18 cellular contexts compared by ENCODE assay signal in the genomic region with DNA sequence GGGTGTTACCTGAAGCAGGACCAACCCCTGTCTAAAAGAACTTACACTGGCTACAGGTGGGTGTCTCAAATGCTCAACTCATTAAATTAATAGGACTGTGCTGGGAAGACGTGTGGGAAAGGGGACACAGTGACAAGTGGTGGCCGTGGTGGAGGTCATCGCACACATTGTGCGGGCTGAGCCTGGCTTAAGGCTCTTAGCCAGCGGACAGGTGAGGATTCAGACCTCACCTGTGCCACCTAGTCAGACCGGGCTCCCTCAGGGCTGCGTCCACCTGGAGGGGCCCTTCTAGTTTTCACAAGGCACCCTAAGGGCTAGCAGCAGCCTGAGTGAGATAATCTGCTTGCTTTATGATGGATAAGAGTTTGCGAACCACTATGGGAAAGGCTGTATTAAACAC.
DNase-seq lines count a peak whose midpoint lies in the region; ATAC-seq and TF ChIP-seq lines count a peak whose summit lies in the region.
"Had no signal": no experiment of that assay in that cellular context is flagged by ENCODE, and none has a peak within 500 bp of the region (broad histone marks: within the 10 kb centered on the region; RNA-seq: fewer than 3 reads in every experiment).

No MANE protein-coding gene starts in this region.

- H3K4me3 ChIP-seq in spleen, result no peak overlapping the region
- H3K4me3 ChIP-seq in sigmoid colon, result no peak overlapping the region
- H3K4me3 ChIP-seq: BLaER1 treated with 17β-estradiol and CSF1 and Interleukin-3, amounts not matched to agents 10 nM and 100 nM; GM12878; HAP-1 had no signal

- H3K9me3 ChIP-seq in spleen (no peaks in the 10 kb centered on the region), sigmoid colon (no peaks in the 10 kb centered on the region)
- H3K9me3 ChIP-seq: BLaER1 treated with 17β-estradiol and CSF1 and Interleukin-3, amounts not matched to agents 10 nM and 100 nM; HAP-1 had no signal

- no peak for TF ChIP-seq POLR2A in spleen (IDR thresholded peaks at IDR 0.05)
- TF ChIP-seq POLR2A in sigmoid colon (IDR thresholded peaks at IDR 0.05), result no peak

- no peaks in the 10 kb centered on the region for H3K9me3 Mint-ChIP-seq in WTC11
- H3K9me3 Mint-ChIP-seq: CD8-positive, alpha-beta memory T cell had no signal

- intact Hi-C loops in spleen (cut with DNase I; ENCODE audit: low total_unique reads), result no loop called here
- intact Hi-C loops in sigmoid colon (cut with DNase I), result no loop called here

- H3K27ac ChIP-seq in spleen, result no peak overlapping the region
- H3K27ac ChIP-seq in sigmoid colon, result no peak overlapping the region
- H3K27ac ChIP-seq: BLaER1 treated with 17β-estradiol and CSF1 and Interleukin-3, amounts not matched to agents 10 nM and 100 nM; HL-60 had no signal

- no peaks in the 10 kb centered on the region; the same call in 1 of the 2 replicates for H3K4me1 Mint-ChIP-seq in WTC11
- H3K4me1 Mint-ChIP-seq: B cell; CD8-positive, alpha-beta memory T cell had no signal

- WGBS in spleen, 5 donors, result 89 to 99% (median 92%) methylated on average over 7 to 8 of the region's 8 CpGs
- WGBS in sigmoid colon, 2 donors, result 95 to 96% methylated on average over 8 of the region's 8 CpGs

- no peaks in the 10 kb centered on the region for H3K4me1 ChIP-seq in spleen
- no peaks in the 10 kb centered on the region for H3K4me1 ChIP-seq in sigmoid colon
- H3K4me1 ChIP-seq: HAP-1 had no signal

- no peak overlapping the region for H3K4me3 Mint-ChIP-seq in WTC11
- H3K4me3 Mint-ChIP-seq: B cell; CD8-positive, alpha-beta memory T cell had no signal

- CTCF ChIA-PET in WTC11 (lab: Charles Lee), result interaction anchor here (1.0 kb wide), 1 partner anchor 13 kb away, joined by 4 read pairs; no protein-coding TSS in a partner anchor

- TF ChIP-seq CTCF in WTC11 (IDR thresholded peaks at IDR 0.05), result no peak
- TF ChIP-seq CTCF in spleen (IDR thresholded peaks at IDR 0.05 in 8 of 11, conservative IDR thresholded peaks at IDR 0.05 in 3 of 11), result no peak
- TF ChIP-seq CTCF in sigmoid colon (IDR thresholded peaks at IDR 0.05), result no peak

- DNase-seq in WTC11 (ENCODE audit: low spot score), result peak; percentile 1
- DNase-seq in islet precursor cell, result peak; percentile 34
- DNase-seq in mesenteric fat pad (ENCODE audit: low spot score), result peak; percentile 59
- peak; percentile 52 for DNase-seq in spleen
- no peak for DNase-seq in NOMO-1 treated with dmso at 0.1 percent for 144 hours (lab: John Stamatoyannopoulos, UW; ENCODE audit: unreplicated experiment)
- DNase-seq in NCI-H2029 (lab: John Stamatoyannopoulos, UW), result no peak
- DNase-seq in sigmoid colon, result no peak
- DNase-seq: CD8-positive, alpha-beta memory T cell; COR-L47; DMS 273 treated with DMSO at 0.1 percent for 48 hours; DMS53; DND-41; EL had no signal

- TF ChIP-seq EP300 in sigmoid colon (IDR thresholded peaks at IDR 0.05), result no peak

- H3K36me3 Mint-ChIP-seq in WTC11, result no peaks in the 10 kb centered on the region

- H3K36me3 ChIP-seq in spleen (peaks cover 0 to 56% (median 3%) of the 10 kb centered on the region in 6 donors), sigmoid colon (peaks cover 43 to 100% (median 62%) of the 10 kb centered on the region in 4 donors)
- H3K36me3 ChIP-seq: BLaER1 treated with 17β-estradiol and CSF1 and Interleukin-3, amounts not matched to agents 10 nM and 100 nM; HAP-1 had no signal

- H3K27me3 Mint-ChIP-seq in WTC11 (ENCODE audit: low read depth), result no peaks in the 10 kb centered on the region
- H3K27me3 Mint-ChIP-seq: B cell; CD8-positive, alpha-beta memory T cell had no signal

- POLR2A ChIA-PET in WTC11 (lab: Charles Lee), result no interaction called here

- no peaks in the 10 kb centered on the region for H3K27me3 ChIP-seq in spleen (replicated peaks in 1 of 7)
- no peaks in the 10 kb centered on the region for H3K27me3 ChIP-seq in sigmoid colon
- H3K27me3 ChIP-seq: BLaER1 treated with 17β-estradiol and CSF1 and Interleukin-3, amounts not matched to agents 10 nM and 100 nM had no signal

- H3K27ac Mint-ChIP-seq in WTC11, result no peak overlapping the region
- H3K27ac Mint-ChIP-seq: B cell had no signal

- ATAC-seq in WTC11, result no peak
- ATAC-seq: GM12878 had no signal

TF ChIP-seq in WTC11, 78 proteins besides CTCF, POLR2A, EP300 and RAD21:
- TF ChIP-seq, protein P1, sequence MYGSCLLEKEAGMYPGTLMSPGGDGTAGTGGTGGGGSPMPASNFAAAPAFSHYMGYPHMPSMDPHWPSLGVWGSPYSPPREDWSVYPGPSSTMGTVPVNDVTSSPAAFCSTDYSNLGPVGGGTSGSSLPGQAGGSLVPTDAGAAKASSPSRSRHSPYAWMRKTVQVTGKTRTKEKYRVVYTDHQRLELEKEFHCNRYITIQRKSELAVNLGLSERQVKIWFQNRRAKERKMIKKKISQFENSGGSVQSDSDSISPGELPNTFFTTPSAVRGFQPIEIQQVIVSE (CRISPR knock-in tag; IDR thresholded peaks at IDR 0.05; ENCODE audit: borderline replicate concordance), result no peak
- TF ChIP-seq RORB (CRISPR knock-in tag; IDR thresholded peaks at IDR 0.05) (no peak), OVOL2 (CRISPR knock-in tag; IDR thresholded peaks at IDR 0.05; ENCODE audit: borderline replicate concordance) (no peak), ZNF138 (CRISPR knock-in tag; conservative IDR thresholded peaks at IDR 0.05) (no peak), JAZF1 (CRISPR knock-in tag; IDR thresholded peaks at IDR 0.05) (no peak), PRRX2 (CRISPR knock-in tag; IDR thresholded peaks at IDR 0.05) (no peak), TP53 (CRISPR knock-in tag; IDR thresholded peaks at IDR 0.05) (no peak), NFYB (CRISPR knock-in tag; conservative IDR thresholded peaks at IDR 0.05; ENCODE audit: low read depth) (no peak)
- TF ChIP-seq, protein P2, sequence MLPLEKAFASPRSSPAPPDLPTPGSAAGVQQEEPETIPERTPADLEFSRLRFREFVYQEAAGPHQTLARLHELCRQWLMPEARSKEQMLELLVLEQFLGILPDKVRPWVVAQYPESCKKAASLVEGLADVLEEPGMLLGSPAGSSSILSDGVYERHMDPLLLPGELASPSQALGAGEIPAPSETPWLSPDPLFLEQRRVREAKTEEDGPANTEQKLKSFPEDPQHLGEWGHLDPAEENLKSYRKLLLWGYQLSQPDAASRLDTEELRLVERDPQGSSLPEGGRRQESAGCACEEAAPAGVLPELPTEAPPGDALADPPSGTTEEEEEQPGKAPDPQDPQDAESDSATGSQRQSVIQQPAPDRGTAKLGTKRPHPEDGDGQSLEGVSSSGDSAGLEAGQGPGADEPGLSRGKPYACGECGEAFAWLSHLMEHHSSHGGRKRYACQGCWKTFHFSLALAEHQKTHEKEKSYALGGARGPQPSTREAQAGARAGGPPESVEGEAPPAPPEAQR (CRISPR knock-in tag; IDR thresholded peaks at IDR 0.05), result no peak
- TF ChIP-seq, protein P3, sequence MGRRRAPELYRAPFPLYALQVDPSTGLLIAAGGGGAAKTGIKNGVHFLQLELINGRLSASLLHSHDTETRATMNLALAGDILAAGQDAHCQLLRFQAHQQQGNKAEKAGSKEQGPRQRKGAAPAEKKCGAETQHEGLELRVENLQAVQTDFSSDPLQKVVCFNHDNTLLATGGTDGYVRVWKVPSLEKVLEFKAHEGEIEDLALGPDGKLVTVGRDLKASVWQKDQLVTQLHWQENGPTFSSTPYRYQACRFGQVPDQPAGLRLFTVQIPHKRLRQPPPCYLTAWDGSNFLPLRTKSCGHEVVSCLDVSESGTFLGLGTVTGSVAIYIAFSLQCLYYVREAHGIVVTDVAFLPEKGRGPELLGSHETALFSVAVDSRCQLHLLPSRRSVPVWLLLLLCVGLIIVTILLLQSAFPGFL (CRISPR knock-in tag; IDR thresholded peaks at IDR 0.05; ENCODE audit: borderline replicate concordance), result no peak
- TF ChIP-seq, protein P4, sequence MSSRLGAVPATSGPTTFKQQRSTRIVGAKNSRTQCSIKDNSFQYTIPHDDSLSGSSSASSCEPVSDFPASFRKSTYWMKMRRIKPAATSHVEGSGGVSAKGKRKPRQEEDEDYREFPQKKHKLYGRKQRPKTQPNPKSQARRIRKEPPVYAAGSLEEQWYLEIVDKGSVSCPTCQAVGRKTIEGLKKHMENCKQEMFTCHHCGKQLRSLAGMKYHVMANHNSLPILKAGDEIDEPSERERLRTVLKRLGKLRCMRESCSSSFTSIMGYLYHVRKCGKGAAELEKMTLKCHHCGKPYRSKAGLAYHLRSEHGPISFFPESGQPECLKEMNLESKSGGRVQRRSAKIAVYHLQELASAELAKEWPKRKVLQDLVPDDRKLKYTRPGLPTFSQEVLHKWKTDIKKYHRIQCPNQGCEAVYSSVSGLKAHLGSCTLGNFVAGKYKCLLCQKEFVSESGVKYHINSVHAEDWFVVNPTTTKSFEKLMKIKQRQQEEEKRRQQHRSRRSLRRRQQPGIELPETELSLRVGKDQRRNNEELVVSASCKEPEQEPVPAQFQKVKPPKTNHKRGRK (CRISPR knock-in tag; IDR thresholded peaks at IDR 0.05; ENCODE audit: borderline replicate concordance), result no peak
- TF ChIP-seq, protein P5, sequence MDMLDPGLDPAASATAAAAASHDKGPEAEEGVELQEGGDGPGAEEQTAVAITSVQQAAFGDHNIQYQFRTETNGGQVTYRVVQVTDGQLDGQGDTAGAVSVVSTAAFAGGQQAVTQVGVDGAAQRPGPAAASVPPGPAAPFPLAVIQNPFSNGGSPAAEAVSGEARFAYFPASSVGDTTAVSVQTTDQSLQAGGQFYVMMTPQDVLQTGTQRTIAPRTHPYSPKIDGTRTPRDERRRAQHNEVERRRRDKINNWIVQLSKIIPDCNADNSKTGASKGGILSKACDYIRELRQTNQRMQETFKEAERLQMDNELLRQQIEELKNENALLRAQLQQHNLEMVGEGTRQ (CRISPR knock-in tag; IDR thresholded peaks at IDR 0.05), result no peak
- TF ChIP-seq, protein P6, sequence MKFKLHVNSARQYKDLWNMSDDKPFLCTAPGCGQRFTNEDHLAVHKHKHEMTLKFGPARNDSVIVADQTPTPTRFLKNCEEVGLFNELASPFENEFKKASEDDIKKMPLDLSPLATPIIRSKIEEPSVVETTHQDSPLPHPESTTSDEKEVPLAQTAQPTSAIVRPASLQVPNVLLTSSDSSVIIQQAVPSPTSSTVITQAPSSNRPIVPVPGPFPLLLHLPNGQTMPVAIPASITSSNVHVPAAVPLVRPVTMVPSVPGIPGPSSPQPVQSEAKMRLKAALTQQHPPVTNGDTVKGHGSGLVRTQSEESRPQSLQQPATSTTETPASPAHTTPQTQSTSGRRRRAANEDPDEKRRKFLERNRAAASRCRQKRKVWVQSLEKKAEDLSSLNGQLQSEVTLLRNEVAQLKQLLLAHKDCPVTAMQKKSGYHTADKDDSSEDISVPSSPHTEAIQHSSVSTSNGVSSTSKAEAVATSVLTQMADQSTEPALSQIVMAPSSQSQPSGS (CRISPR knock-in tag; IDR thresholded peaks at IDR 0.05; ENCODE audit: borderline replicate concordance, low read depth), result no peak

Comparison
In these comparisons a context has a peak if more than half of its experiments do, and no peak if none do; other contexts are left out.
1. DNase-seq: peak in WTC11 (single experiment), islet precursor cell (single experiment), mesenteric fat pad (single experiment) and spleen (single experiment); none in NOMO-1 treated with dmso at 0.1 percent for 144 hours (single experiment), NCI-H2029 (single experiment) and sigmoid colon (single experiment).